24 cellular contexts compared by ENCODE assay signal in genomic region chr17:60258313-60258712, GRCh38.
"Had no signal": no experiment of that assay in that cellular context is flagged by ENCODE, and none has a peak within 500 bp of the region (broad histone marks: within the 10 kb centered on the region; RNA-seq: fewer than 3 reads in every experiment).

No MANE protein-coding gene starts in this region.

- H3K4me3 Mint-ChIP-seq: mesothelial cell of epicardium, naive B cell had no signal

- ATAC-seq: foreskin keratinocyte, gastroesophageal sphincter, left cardiac atrium, left lung, left ventricle myocardium superior, lower lobe of right lung, mucosa of descending colon had no signal

- H3K4me1 Mint-ChIP-seq: mesothelial cell of epicardium had no signal

- H3K4me3 ChIP-seq: coronary artery, dorsolateral prefrontal cortex, esophagus muscularis mucosa, gastroesophageal sphincter, hepatocyte, left lung, lower lobe of right lung, mucosa of descending colon had no signal

- H3K9me3 Mint-ChIP-seq: mesothelial cell of epicardium, naive B cell had no signal

- H3K4me1 ChIP-seq: esophagus muscularis mucosa, foreskin keratinocyte, gastroesophageal sphincter, left lung, lower lobe of right lung had no signal

- H3K27ac ChIP-seq: coronary artery, esophagus muscularis mucosa, foreskin keratinocyte, gastroesophageal sphincter, hepatocyte, left lung, lower lobe of right lung had no signal

- H3K27me3 Mint-ChIP-seq: naive B cell had no signal

- H3K27me3 ChIP-seq: dorsolateral prefrontal cortex, esophagus muscularis mucosa, foreskin keratinocyte, gastroesophageal sphincter, hepatocyte, left lung had no signal

- H3K9me3 ChIP-seq: esophagus muscularis mucosa, gastroesophageal sphincter, left lung, lower lobe of right lung, mucosa of descending colon had no signal

- FAIRE-seq: colon, endothelial cell of umbilical vein, frontal cortex, islet of Langerhans, keratinocyte had no signal

- H3K27ac Mint-ChIP-seq: mesothelial cell of epicardium had no signal

- DNase-seq: dermis blood vessel endothelial cell; dorsolateral prefrontal cortex; effector CD4-positive, alpha-beta T cell; effector memory CD4-positive, alpha-beta T cell; foreskin keratinocyte; head of caudate nucleus; hypothalamus; left cardiac atrium; left lung; left ventricle myocardium superior; lower lobe of right lung; mesenchymal stem cell; mucosa of descending colon; naive B cell had no signal
